ENCODE assay signal across 9 cellular contexts in genomic region chr21:43893536-43894205, GRCh38. TPM values are rescaled to one million over a fixed set of nuclear protein-coding genes. Genes with fewer than 3 reads are reported as not detected.
DNase-seq lines count a peak whose midpoint lies in the region; ATAC-seq and TF ChIP-seq lines count a peak whose summit lies in the region.
"Had no signal": no experiment of that assay in that cellular context is flagged by ENCODE, and none has a peak within 500 bp of the region (broad histone marks: within the 10 kb centered on the region; RNA-seq: fewer than 3 reads in every experiment).

No MANE protein-coding gene starts in this region.

- H3K4me2 ChIP-seq in neuronal stem cell (ENCODE audit: insufficient read depth, low read length, poor library complexity, severe bottlenecking), result no peak overlapping the region

- no peak overlapping the region for H2BK5ac ChIP-seq in neuronal stem cell (ENCODE audit: low read length)

- no peak overlapping the region for H3K14ac ChIP-seq in neuronal stem cell (ENCODE audit: low read length)

- peak overlapping the region; percentile 84 for H3K4me3 Mint-ChIP-seq in activated naive CD8-positive, alpha-beta T cell

- in situ Hi-C loops in GM13976 (cut with MboI; ENCODE audit: low sequenced_read_pairs, unreplicated experiment), result no loop called here

- H2BK12ac ChIP-seq in neuronal stem cell (ENCODE audit: low read length), result no peak overlapping the region

- no peak overlapping the region for H3K23ac ChIP-seq in neuronal stem cell (ENCODE audit: low read depth, low read length, poor library complexity)

- no peak overlapping the region for H3K27ac ChIP-seq in neuronal stem cell (replicated peaks; ENCODE audit: low read length)

- no peak overlapping the region for H2AK5ac ChIP-seq in neuronal stem cell (ENCODE audit: low read depth, low read length)

- no peak overlapping the region for H4K91ac ChIP-seq in neuronal stem cell (ENCODE audit: low read depth, low read length, poor library complexity)

- no CpG with 5 or more reads among the region's 19 CpGs for WGBS in neuronal stem cell (ENCODE audit: extremely low coverage in 2 of 2, insufficient read length in 2 of 2, insufficient replicate concordance in 1 of 2), 2 donors

- H3K4ac ChIP-seq in neuronal stem cell (ENCODE audit: low read length), result no peak overlapping the region

- H3K4me1 ChIP-seq in neuronal stem cell (ENCODE audit: control insufficient read depth in 2 of 2, insufficient read depth in 1 of 2, low read depth in 1 of 2, low read length in 2 of 2), result peaks cover 1 to 2% of the 10 kb centered on the region in 2 donors

- H3K36me3 Mint-ChIP-seq in activated naive CD8-positive, alpha-beta T cell, result peaks cover 12% of the 10 kb centered on the region

- H3K36me3 ChIP-seq in neuronal stem cell (replicated peaks in 1 of 2; ENCODE audit: control insufficient read depth in 2 of 2, insufficient read depth in 2 of 2, low read length in 2 of 2), result peaks cover 0 to 16% of the 10 kb centered on the region in 2 donors

- intact Hi-C loops in posterior vena cava (cut with DNase I), result no loop called here

- no peaks in the 10 kb centered on the region for H3K79me1 ChIP-seq in neuronal stem cell (ENCODE audit: low read depth, low read length)

- no peak overlapping the region for H3K9ac ChIP-seq in neuronal stem cell (ENCODE audit: low read depth, low read length, poor library complexity)

- no peak overlapping the region for H4K8ac ChIP-seq in neuronal stem cell (ENCODE audit: low read depth, low read length)

- H2AFZ ChIP-seq in neuronal stem cell (ENCODE audit: low read length), result no peak overlapping the region

- H2BK15ac ChIP-seq in neuronal stem cell (ENCODE audit: low read length), result no peak overlapping the region

- no peak overlapping the region for H3K18ac ChIP-seq in neuronal stem cell (ENCODE audit: low read length)

- H2BK120ac ChIP-seq in neuronal stem cell (ENCODE audit: low read depth, low read length), result no peak overlapping the region

- peak; percentile 58 for DNase-seq in GM13976 (ENCODE audit: low spot score)
- DNase-seq in posterior vena cava (ENCODE audit: low spot score), result peak; percentile 62
- DNase-seq in neuronal stem cell (ENCODE audit: low spot score), result no peak
- no peak for DNase-seq in DMS79 treated with DMSO at 0.1 percent for 48 hours (lab: John Stamatoyannopoulos, UW)
- DNase-seq in COLO668 (lab: John Stamatoyannopoulos, UW; ENCODE audit: unreplicated experiment), result no peak
- DNase-seq in medulla oblongata (ENCODE audit: extremely low spot score), result no peak
- DNase-seq: NCI-H510A treated with DMSO at 0.1 percent for 48 hours had no signal

- H3K9me3 ChIP-seq in neuronal stem cell (replicated peaks in 1 of 2; ENCODE audit: control insufficient read depth in 2 of 2, insufficient read depth in 1 of 2, low read depth in 1 of 2, low read length in 2 of 2), result peaks cover 2 to 16% of the 10 kb centered on the region in 2 donors

- no peak for TF ChIP-seq CTCF in GM13976 (IDR thresholded peaks at IDR 0.05; ENCODE audit: borderline replicate concordance, control extremely low read depth, extremely low read depth, insufficient read depth, missing control alignments)

- H3K4me3 ChIP-seq in neuronal stem cell (ENCODE audit: low read length in 2 of 2), result no peak overlapping the region

- no peaks in the 10 kb centered on the region for H3K9me3 Mint-ChIP-seq in activated naive CD8-positive, alpha-beta T cell (ENCODE audit: low read depth)

- H3K27me3 ChIP-seq in neuronal stem cell (ENCODE audit: control insufficient read depth in 3 of 3, insufficient read depth in 3 of 3, low read depth in 1 of 3, low read length in 3 of 3), result no peaks in the 10 kb centered on the region

- H3K27me3 Mint-ChIP-seq in activated naive CD8-positive, alpha-beta T cell, result no peaks in the 10 kb centered on the region

- H3K27ac Mint-ChIP-seq in activated naive CD8-positive, alpha-beta T cell, result peak overlapping the region; percentile 93

- H3K4me1 Mint-ChIP-seq in activated naive CD8-positive, alpha-beta T cell (ENCODE audit: low read depth), result peaks cover 49% of the 10 kb centered on the region

- peak; percentile 43 for ATAC-seq in HG02759 (IDR thresholded peaks at IDR 0.05; ENCODE audit: unreplicated experiment)

RNA-seq across cellular contexts. Expression of gene AGPAT3, which starts 28.6 kb away (rescaled TPM):
- total RNA-seq in posterior vena cava, result 10 to 100 TPM; 35.3 to 43.2 TPM
- polyA plus RNA-seq in neuronal stem cell (2013, experiment 1 of 2), result 7.7 TPM
- 7.4 TPM for polyA plus RNA-seq in neuronal stem cell (2013, experiment 2 of 2)

Comparison
In these comparisons a context has a peak if more than half of its experiments do, and no peak if none do; other contexts are left out.
1. DNase-seq: peak in GM13976 (single experiment) and posterior vena cava (single experiment); none in neuronal stem cell (single experiment), DMS79 treated with DMSO at 0.1 percent for 48 hours (single experiment), COLO668 (single experiment) and medulla oblongata (single experiment).